14 cellular contexts compared by ENCODE assay signal in the genomic region with DNA sequence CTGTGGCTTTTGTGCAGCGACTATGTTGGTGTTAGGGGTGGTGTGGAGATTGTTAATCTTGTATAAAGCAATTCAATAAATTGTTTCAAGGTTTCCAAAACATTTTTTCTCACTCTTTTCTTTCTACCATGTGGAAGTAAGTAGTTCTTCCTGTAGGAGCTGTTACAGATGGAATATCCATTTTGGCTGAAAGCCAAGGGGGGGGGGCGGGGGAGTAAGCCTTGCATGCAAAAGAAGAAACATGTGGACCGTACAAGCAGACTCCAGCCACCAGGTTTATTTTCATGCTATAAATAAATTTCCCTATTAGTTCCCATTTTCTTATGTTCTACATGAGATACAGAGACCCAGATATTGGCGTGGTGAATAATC.
DNase-seq lines count a peak whose midpoint lies in the region; ATAC-seq and TF ChIP-seq lines count a peak whose summit lies in the region.
"Had no signal": no experiment of that assay in that cellular context is flagged by ENCODE, and none has a peak within 500 bp of the region (broad histone marks: within the 10 kb centered on the region; RNA-seq: fewer than 3 reads in every experiment).

No MANE protein-coding gene starts in this region.

- no peaks in the 10 kb centered on the region for H3K79me2 ChIP-seq in parathyroid adenoma

- CTCF ChIA-PET in RWPE1 (lab: Yijun Ruan, JAX) = no interaction called here

- H3K27ac ChIP-seq in RWPE1 (peak overlapping the region; percentile 78), parathyroid adenoma (no peak overlapping the region)

- H3K9ac ChIP-seq in parathyroid adenoma = no peak overlapping the region

- no peaks in the 10 kb centered on the region for H3K27me3 ChIP-seq in parathyroid adenoma (ENCODE audit: control insufficient read depth, insufficient read depth, low read length)
- H3K27me3 ChIP-seq: body of pancreas had no signal

- peaks cover 8% of the 10 kb centered on the region for H3K4me1 ChIP-seq in parathyroid adenoma

- no peaks in the 10 kb centered on the region for H3K36me3 ChIP-seq in parathyroid adenoma (ENCODE audit: control insufficient read depth, insufficient read depth, low read length)

- peak overlapping the region; percentile 28 for H3K4me2 ChIP-seq in parathyroid adenoma (ENCODE audit: low read length)

- H2AFZ ChIP-seq in parathyroid adenoma = no peak overlapping the region

- ATAC-seq in GM19455 (IDR thresholded peaks at IDR 0.05; ENCODE audit: unreplicated experiment) = no peak
- no peak for ATAC-seq in GM18519 (IDR thresholded peaks at IDR 0.05; ENCODE audit: low FRiP score, unreplicated experiment)
- ATAC-seq: activated T-cell treated with anti-CD3 and anti-CD28 coated beads, Interleukin-2, amount 50 U/mL, for 72 hours had no signal

- POLR2A ChIA-PET in RWPE1 (lab: Yijun Ruan, JAX; ENCODE audit: low non-redundant PET) = no interaction called here

- DNase-seq in NCI-H345 (lab: John Stamatoyannopoulos, UW) = peak; percentile 18
- no peak for DNase-seq in NCI-H345 treated with DMSO at 0.1 percent for 48 hours (lab: John Stamatoyannopoulos, UW; ENCODE audit: unreplicated experiment)
- peak; percentile 14 for DNase-seq in RWPE1 (ENCODE audit: low spot score)
- peak; percentile 30 for DNase-seq in epithelial cell of esophagus (ENCODE audit: low read depth)
- no peak for DNase-seq in RKO (ENCODE audit: low spot score)
- DNase-seq: activated CD4-positive, CD25-positive, alpha-beta regulatory T cell; activated T-cell treated with anti-CD3 and anti-CD28 coated beads, Interleukin-2, amount 50 U/mL, for 72 hours; immature natural killer cell; KG1; NCI-H187 treated with DMSO at 0.1 percent for 48 hours had no signal

- TF ChIP-seq CTCF in RWPE1 (conservative IDR thresholded peaks at IDR 0.05; ENCODE audit: low read depth) (no peak), epithelial cell of esophagus (IDR thresholded peaks at IDR 0.05; ENCODE audit: insufficient read depth, low read depth, low read length, missing control alignments) (no peak), parathyroid adenoma (IDR thresholded peaks at IDR 0.05) (no peak)

- H3K4me3 ChIP-seq in epithelial cell of esophagus (ENCODE audit: low read length) (no peak overlapping the region), parathyroid adenoma (ENCODE audit: low read depth, low read length) (no peak overlapping the region)
- H3K4me3 ChIP-seq: body of pancreas had no signal

- no peaks in the 10 kb centered on the region for H3K9me3 ChIP-seq in parathyroid adenoma (ENCODE audit: control insufficient read depth, low read length)
- H3K9me3 ChIP-seq: body of pancreas had no signal

Comparison
In these comparisons a context has a peak if more than half of its experiments do, and no peak if none do; other contexts are left out.
1. DNase-seq: peak in NCI-H345 (single experiment), RWPE1 (single experiment) and epithelial cell of esophagus (single experiment); none in NCI-H345 treated with DMSO at 0.1 percent for 48 hours (single experiment) and RKO (single experiment).